8 cellular contexts compared by ENCODE assay signal in genomic region chr1:168135982-168136708, GRCh38. TPM values are rescaled to one million over a fixed set of nuclear protein-coding genes. Genes with fewer than 3 reads are reported as not detected.
DNase-seq lines count a peak whose midpoint lies in the region; ATAC-seq and TF ChIP-seq lines count a peak whose summit lies in the region.

No MANE protein-coding gene starts in this region.

- H3K36me3 ChIP-seq in ACC112 (ENCODE audit: insufficient read depth, low read length): no peaks in the 10 kb centered on the region
- H3K36me3 ChIP-seq in duodenal mucosa (ENCODE audit: control insufficient read depth in 1 of 2, insufficient read depth in 2 of 2, low read length in 2 of 2): no peaks in the 10 kb centered on the region
- no peaks in the 10 kb centered on the region for H3K36me3 ChIP-seq in vagina

- H3K9me3 ChIP-seq in duodenal mucosa (ENCODE audit: control insufficient read depth in 1 of 2, low read length in 2 of 2) (no peaks in the 10 kb centered on the region), mononuclear cell (ENCODE audit: low read depth, low read length) (no peaks in the 10 kb centered on the region), vagina (no peaks in the 10 kb centered on the region)

- no peak for TF ChIP-seq POLR2A in vagina (IDR thresholded peaks at IDR 0.05)

- ATAC-seq in GM19463 (IDR thresholded peaks at IDR 0.05; ENCODE audit: unreplicated experiment): peak; percentile 41

- peak overlapping the region in 1 of 2 donors; percentile 37 for H3K9ac ChIP-seq in duodenal mucosa (ENCODE audit: low read depth in 1 of 2, low read length in 2 of 2)

- H3K4me3 ChIP-seq in ACC112 (ENCODE audit: low read depth, low read length) (peak overlapping the region; percentile 77), duodenal mucosa (ENCODE audit: low read depth in 1 of 2, low read length in 2 of 2) (peak overlapping the region; percentile 59 to 64), mononuclear cell (ENCODE audit: low read length) (peak overlapping the region; percentile 28), vagina (peak overlapping the region; percentile 75 to 77)

- no peak overlapping the region for H3K27ac ChIP-seq in ACC112 (ENCODE audit: low read depth, low read length)
- no peak overlapping the region for H3K27ac ChIP-seq in duodenal mucosa (ENCODE audit: low read depth, low read length)
- H3K27ac ChIP-seq in vagina: peak overlapping the region; percentile 84

- H3K4me1 ChIP-seq in ACC112 (ENCODE audit: control insufficient read depth, insufficient read depth, low read length, unreplicated experiment) (peaks cover 13% of the 10 kb centered on the region), duodenal mucosa (ENCODE audit: control insufficient read depth in 1 of 2, insufficient read depth in 2 of 2, low read length in 2 of 2) (peaks cover 10 to 13% of the 10 kb centered on the region in 2 donors), mononuclear cell (ENCODE audit: insufficient read depth, low read length) (peaks cover 17% of the 10 kb centered on the region), vagina (peaks cover 32% of the 10 kb centered on the region)

- no peak for TF ChIP-seq CTCF in vagina (IDR thresholded peaks at IDR 0.05)

- peaks cover 6% of the 10 kb centered on the region for H3K79me2 ChIP-seq in ACC112 (ENCODE audit: control insufficient read depth, insufficient read depth, low read length, unreplicated experiment)

- intact Hi-C loops in vagina (cut with DNase I): loop anchor here (5.0 to 10.0 kb wide), 2 partner anchors 41 to 51 kb away; partner anchors contain the start of gene TIPRL

- DNase-seq in SK-N-DZ (ENCODE audit: low spot score) (peak; percentile 29), vagina (ENCODE audit: extremely low spot score in 2 of 2) (no peak), AML-193 (lab: John Stamatoyannopoulos, UW) (no peak), SHP77 treated with DMSO at 0.1 percent for 48 hours (lab: John Stamatoyannopoulos, UW) (no peak)

- peak overlapping the region; percentile 84 for H2AFZ ChIP-seq in ACC112 (ENCODE audit: low read length, unreplicated experiment)

- H3K27me3 ChIP-seq in ACC112 (ENCODE audit: insufficient read depth, low read length) (no peaks in the 10 kb centered on the region), duodenal mucosa (ENCODE audit: control insufficient read depth in 1 of 2, insufficient read depth in 2 of 2, low read length in 2 of 2) (peaks cover 15 to 21% of the 10 kb centered on the region in 2 donors), mononuclear cell (ENCODE audit: insufficient read depth, low read length) (peaks cover 44% of the 10 kb centered on the region), vagina (no peaks in the 10 kb centered on the region)

RNA-seq across cellular contexts. Expression of gene GPR161, which starts 0.6 kb away (rescaled TPM):
- 15.4 and 19.7 TPM in 2 replicates for polyA plus RNA-seq in SK-N-DZ (2014; cell fraction: cytosol; rRNA removed)
- polyA plus RNA-seq in SK-N-DZ (2014; cell fraction: nucleus; rRNA removed): 9.4 and 10.5 TPM in 2 replicates
- total RNA-seq in mononuclear cell (0.10 TPM), vagina (15.7 TPM)

RNA-seq across cellular contexts. Expression of gene TIPRL, which starts 42.6 kb away (rescaled TPM):
- polyA plus RNA-seq in SK-N-DZ (2014; cell fraction: cytosol; rRNA removed): 39.1 and 46.5 TPM in 2 replicates
- 23.3 and 26.7 TPM in 2 replicates for polyA plus RNA-seq in SK-N-DZ (2014; cell fraction: nucleus; rRNA removed)
- 16.8 TPM for total RNA-seq in mononuclear cell
- 20.4 TPM for total RNA-seq in vagina

Comparison
In these comparisons a context has a peak if more than half of its experiments do, and no peak if none do; other contexts are left out.
1. RNA of gene GPR161, which starts 0.6 kb away (total RNA-seq): 15.7 TPM in vagina (single experiment); 0.10 TPM in mononuclear cell (single experiment); every median in the first group is over 10 times any median in the second.
2. Peak in every context shown above with its lines, with median percentiles within 50 percentile points of each other: H3K4me3 ChIP-seq.